ENCODE assay signal across 1 cellular context in the genomic region with DNA sequence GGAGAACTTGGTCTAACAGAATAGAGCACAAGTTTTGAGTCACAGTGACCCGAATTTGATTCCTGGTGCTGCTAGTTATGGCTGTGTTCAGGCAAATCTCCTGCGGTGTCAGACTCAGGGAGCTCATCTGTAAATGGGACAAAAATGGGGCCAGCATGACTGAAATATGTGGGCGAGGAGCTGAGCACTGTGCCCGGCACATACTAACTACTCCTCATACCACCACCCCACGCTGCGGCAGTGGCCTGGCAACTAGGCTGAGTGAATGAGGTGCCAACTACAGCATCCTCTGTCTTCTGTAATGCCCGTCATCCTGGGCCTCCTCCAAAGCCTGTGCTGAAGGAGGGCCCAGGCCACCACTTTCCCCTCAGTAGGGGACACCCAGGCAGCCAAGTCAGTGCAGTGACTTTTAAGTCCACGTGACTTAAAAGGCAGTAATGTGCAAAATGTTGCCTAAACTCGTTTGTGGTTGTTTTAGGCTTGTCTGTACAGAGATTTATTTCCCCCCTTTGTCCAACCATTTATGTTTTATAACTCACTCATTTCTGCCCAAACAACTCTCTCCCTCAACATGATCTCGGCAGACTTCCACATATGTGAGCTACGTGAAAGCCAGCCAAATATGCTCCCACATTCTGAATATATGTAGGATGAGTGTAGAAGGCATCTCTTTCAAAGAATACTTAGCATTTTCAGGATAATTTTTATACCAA.
TF ChIP-seq lines count a peak whose summit lies in the region.

No MANE protein-coding gene starts in this region.

TF ChIP-seq in H1, 55 proteins besides CTCF, POLR2A, EP300 and RAD21:
- TF ChIP-seq SUZ12 (IDR thresholded peaks at IDR 0.05; ENCODE audit: low read length): no peak
- TF ChIP-seq RFX5 (IDR thresholded peaks at IDR 0.05; ENCODE audit: borderline replicate concordance, low read depth, low read length): no peak
- no peak for TF ChIP-seq POLR2AphosphoS5 (IDR thresholded peaks at IDR 0.05; ENCODE audit: low read depth, low read length)
- TF ChIP-seq RBBP5 (IDR thresholded peaks at IDR 0.05; ENCODE audit: borderline replicate concordance, low read depth, low read length): no peak
- no peak for TF ChIP-seq GABPA (IDR thresholded peaks at IDR 0.05; ENCODE audit: borderline replicate concordance, insufficient read depth, low read length)
- no peak for TF ChIP-seq BCL11A (IDR thresholded peaks at IDR 0.05; ENCODE audit: low read depth in 2 of 2, low read length in 2 of 2)
- TF ChIP-seq EZH2 (IDR thresholded peaks at IDR 0.05; ENCODE audit: low read depth, low read length, severe bottlenecking): no peak
- TF ChIP-seq, protein P1, sequence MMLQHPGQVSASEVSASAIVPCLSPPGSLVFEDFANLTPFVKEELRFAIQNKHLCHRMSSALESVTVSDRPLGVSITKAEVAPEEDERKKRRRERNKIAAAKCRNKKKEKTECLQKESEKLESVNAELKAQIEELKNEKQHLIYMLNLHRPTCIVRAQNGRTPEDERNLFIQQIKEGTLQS (IDR thresholded peaks at IDR 0.05; ENCODE audit: insufficient read depth, low read depth, low read length): no peak
- no peak for TF ChIP-seq SAP30 (IDR thresholded peaks at IDR 0.05; ENCODE audit: insufficient read depth, insufficient replicate concordance, low read length)
- TF ChIP-seq TBP (IDR thresholded peaks at IDR 0.05; ENCODE audit: low read depth, low read length): no peak
- TF ChIP-seq CBX8 (IDR thresholded peaks at IDR 0.05; ENCODE audit: borderline replicate concordance, low read depth, low read length): no peak
- no peak for TF ChIP-seq BRCA1 (IDR thresholded peaks at IDR 0.05; ENCODE audit: low read depth, low read length)
- TF ChIP-seq CHD1 (IDR thresholded peaks at IDR 0.05; ENCODE audit: low read depth, low read length): no peak
- no peak for TF ChIP-seq SIX5 (IDR thresholded peaks at IDR 0.05; ENCODE audit: low read depth, low read length)
- TF ChIP-seq KDM1A (IDR thresholded peaks at IDR 0.05; ENCODE audit: borderline replicate concordance, low read length): no peak
- no peak for TF ChIP-seq CREB1 (IDR thresholded peaks at IDR 0.05)
- no peak for TF ChIP-seq NANOG (IDR thresholded peaks at IDR 0.05; ENCODE audit: insufficient read depth, low read depth, low read length, poor library complexity, severe bottlenecking)
